In the genomic region with DNA sequence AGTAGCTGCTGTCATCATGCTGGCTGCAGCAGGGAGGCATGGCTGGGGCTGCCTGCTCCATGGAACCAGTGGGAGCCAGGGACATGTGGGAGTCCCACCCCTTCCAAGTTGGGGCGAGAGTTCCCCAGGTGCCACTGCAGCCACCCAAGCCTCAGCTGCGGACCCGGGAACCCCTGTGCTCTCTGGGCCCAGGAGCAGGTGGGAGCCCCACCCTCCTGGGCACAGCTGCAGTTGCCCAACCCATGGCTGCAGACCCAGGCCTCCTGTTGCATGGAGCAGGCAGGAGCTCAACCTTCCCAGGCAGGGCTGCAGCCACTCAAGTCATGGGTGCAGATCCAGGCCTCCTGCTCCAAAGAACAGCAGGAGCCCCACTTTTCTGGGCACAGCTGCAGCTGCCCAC, we compare ENCODE assay signal across 36 cellular contexts.
"Had no signal": no experiment of that assay in that cellular context is flagged by ENCODE, and none has a peak within 500 bp of the region (broad histone marks: within the 10 kb centered on the region; RNA-seq: fewer than 3 reads in every experiment).

No MANE protein-coding gene starts in this region.

- H3K9me3 ChIP-seq: adrenal gland, body of pancreas had no signal

- H3K4me1 ChIP-seq: adrenal gland, body of pancreas, breast epithelium had no signal

- H3K36me3 Mint-ChIP-seq: activated CD4-positive, alpha-beta memory T cell treated with anti-CD3 and anti-CD28 coated beads for 36 hours; activated naive CD8-positive, alpha-beta T cell treated with anti-CD3 and anti-CD28 coated beads for 36 hours had no signal

- H3K4me3 ChIP-seq: adrenal gland, body of pancreas, breast epithelium had no signal

- H3K27ac Mint-ChIP-seq: activated B cell treated with CpG ODN at 0.5 μM for 24 hours; activated CD4-positive, alpha-beta memory T cell treated with anti-CD3 and anti-CD28 coated beads for 36 hours; activated CD4-positive, alpha-beta T cell treated with anti-CD3 and anti-CD28 coated beads, Interleukin-2, amount 10 ng/mL, durations not matched to agents 24 days and 14 days; activated CD8-positive, alpha-beta T cell treated with anti-CD3 and anti-CD28 coated beads for 36 hours; activated naive CD4-positive, alpha-beta T cell treated with anti-CD3 and anti-CD28 coated beads for 36 hours; activated naive CD4-positive, alpha-beta T cell treated with anti-CD3 and anti-CD28 coated beads, Interleukin-2, amount 50 U/mL, for 72 hours; activated naive CD8-positive, alpha-beta T cell treated with anti-CD3 and anti-CD28 coated beads for 36 hours; activated T-cell treated with anti-CD3 and anti-CD28 coated beads, Interleukin-2, amount 50 U/mL, for 72 hours; activated T-helper 1 cell treated with anti-CD3 and anti-CD28 coated beads, Interleukin-12 subunit alpha, Interleukin-12 subunit beta, Interleukin-2, Interleukin-4 antibody, amounts not matched to agents 30 ng/mL and 10 ng/mL and 1 ng/mL, durations not matched to agents 14 hours and 24 hours and 36 hours; activated T-helper 17 cell treated with anti-CD3 and anti-CD28 coated beads, Interleukin-2, amount 50 U/mL, for 72 hours; T-helper 1 cell treated with Interleukin-12 subunit alpha and Interleukin-12 subunit beta and Interleukin-4 antibody, amounts not matched to agents 30 μg/mL and 1 μg/mL, for 36 hours; T-helper 2 cell treated with Interferon-gamma antibody and Interleukin-4, amounts not matched to agents 5 μg/mL and 100 μg/mL, for 36 hours had no signal

- DNase-seq: activated B cell treated with CpG ODN at 0.5 μM for 24 hours; activated CD4-positive, alpha-beta memory T cell treated with anti-CD3 and anti-CD28 coated beads for 36 hours; activated CD4-positive, alpha-beta T cell treated with anti-CD3 and anti-CD28 coated beads for 4 hours; activated CD4-positive, alpha-beta T cell treated with anti-CD3 and anti-CD28 coated beads, Interleukin-2, amount 10 ng/mL, durations not matched to agents 24 days and 14 days; activated CD4-positive, alpha-beta T cell treated with anti-CD3 and anti-CD28 coated beads, Interleukin-2, amount 50 U/mL, for 1 hour; activated CD4-positive, alpha-beta T cell treated with anti-CD3 and anti-CD28 coated beads, Interleukin-2, amount 50 U/mL, for 4 hours; activated CD4-positive, CD25-positive, alpha-beta regulatory T cell treated with anti-CD3 and anti-CD28 coated beads, Interleukin-2, amount 50 U/mL, for 72 hours; activated CD8-positive, alpha-beta memory T cell treated with anti-CD3 and anti-CD28 coated beads, Interleukin-2, amount 50 U/mL, for 4 hours; activated CD8-positive, alpha-beta T cell treated with anti-CD3 and anti-CD28 coated beads for 36 hours; activated effector memory CD4-positive, alpha-beta T cell treated with anti-CD3 and anti-CD28 coated beads, Interleukin-2, amount 50 U/mL, for 16 hours; activated gamma-delta T cell treated with Interleukin-2 at 50 U/mL for 16 hours; activated naive CD4-positive, alpha-beta T cell; activated naive CD4-positive, alpha-beta T cell treated with anti-CD3 and anti-CD28 coated beads for 36 hours; activated naive CD4-positive, alpha-beta T cell treated with anti-CD3 and anti-CD28 coated beads, Interleukin-2, amount 50 U/mL, for 16 hours; activated naive CD8-positive, alpha-beta T cell treated with anti-CD3 and anti-CD28 coated beads for 36 hours; activated T-cell treated with anti-CD3 and anti-CD28 coated beads for 4 hours; activated T-cell treated with anti-CD3 and anti-CD28 coated beads, Interleukin-2, amount 50 U/mL, for 1 hour; activated T-cell treated with anti-CD3 and anti-CD28 coated beads, Interleukin-2, amount 50 U/mL, for 4 hours; activated T-cell treated with anti-CD3 and anti-CD28 coated beads, Interleukin-2, amount 50 U/mL, for 72 hours; adrenal gland; amniotic stem cell; aorta; body of pancreas; brain microvascular endothelial cell; central memory CD4-positive, alpha-beta T cell; SW 1271; T-helper 1 cell; T-helper 2 cell; T-helper 9 cell had no signal

- H3K27me3 ChIP-seq: adrenal gland, body of pancreas, brain microvascular endothelial cell, breast epithelium had no signal

- H3K36me3 ChIP-seq: adrenal gland, brain microvascular endothelial cell, breast epithelium had no signal

- H3K4me1 Mint-ChIP-seq: activated B cell treated with CpG ODN at 0.5 μM for 24 hours; activated CD4-positive, alpha-beta T cell treated with anti-CD3 and anti-CD28 coated beads, Interleukin-2, amount 10 ng/mL, durations not matched to agents 24 days and 14 days; activated naive CD8-positive, alpha-beta T cell treated with anti-CD3 and anti-CD28 coated beads for 36 hours; activated T-helper 17 cell treated with anti-CD3 and anti-CD28 coated beads, Interleukin-2, amount 50 U/mL, for 72 hours had no signal

- H3K27ac ChIP-seq: adrenal gland, body of pancreas, brain microvascular endothelial cell, breast epithelium, VCaP had no signal

- H3K27me3 Mint-ChIP-seq: activated B cell treated with CpG ODN at 0.5 μM for 24 hours; activated CD4-positive, alpha-beta memory T cell treated with anti-CD3 and anti-CD28 coated beads for 36 hours; activated CD4-positive, alpha-beta T cell treated with anti-CD3 and anti-CD28 coated beads, Interleukin-2, amount 10 ng/mL, durations not matched to agents 24 days and 14 days; activated CD8-positive, alpha-beta T cell treated with anti-CD3 and anti-CD28 coated beads for 36 hours; activated naive CD8-positive, alpha-beta T cell treated with anti-CD3 and anti-CD28 coated beads for 36 hours had no signal

- ATAC-seq: activated CD8-positive, alpha-beta T cell treated with anti-CD3 and anti-CD28 coated beads for 36 hours; activated naive CD4-positive, alpha-beta T cell treated with anti-CD3 and anti-CD28 coated beads, Interleukin-2, amount 50 U/mL, for 72 hours; activated T-cell treated with anti-CD3 and anti-CD28 coated beads, Interleukin-2, amount 50 U/mL, for 4 hours; activated T-cell treated with anti-CD3 and anti-CD28 coated beads, Interleukin-2, amount 50 U/mL, for 72 hours; activated T-helper 17 cell treated with anti-CD3 and anti-CD28 coated beads, Interleukin-2, amount 50 U/mL, for 72 hours; body of pancreas had no signal

- H3K4me3 Mint-ChIP-seq: activated B cell treated with CpG ODN at 0.5 μM for 24 hours; activated CD4-positive, alpha-beta memory T cell treated with anti-CD3 and anti-CD28 coated beads for 36 hours; activated CD4-positive, alpha-beta T cell treated with anti-CD3 and anti-CD28 coated beads, Interleukin-2, amount 10 ng/mL, durations not matched to agents 24 days and 14 days; activated CD8-positive, alpha-beta T cell treated with anti-CD3 and anti-CD28 coated beads for 36 hours; activated naive CD4-positive, alpha-beta T cell treated with anti-CD3 and anti-CD28 coated beads for 36 hours; activated naive CD8-positive, alpha-beta T cell treated with anti-CD3 and anti-CD28 coated beads for 36 hours; activated T-cell treated with anti-CD3 and anti-CD28 coated beads, Interleukin-2, amount 50 U/mL, for 4 hours; activated T-cell treated with anti-CD3 and anti-CD28 coated beads, Interleukin-2, amount 50 U/mL, for 72 hours; activated T-helper 1 cell treated with anti-CD3 and anti-CD28 coated beads, Interleukin-12 subunit alpha, Interleukin-12 subunit beta, Interleukin-2, Interleukin-4 antibody, amounts not matched to agents 30 ng/mL and 10 ng/mL and 1 ng/mL, durations not matched to agents 14 hours and 24 hours and 36 hours; activated T-helper 17 cell treated with anti-CD3 and anti-CD28 coated beads, Interleukin-2, amount 50 U/mL, for 72 hours; T-helper 1 cell treated with Interleukin-12 subunit alpha and Interleukin-12 subunit beta and Interleukin-4 antibody, amounts not matched to agents 30 μg/mL and 1 μg/mL, for 36 hours; T-helper 2 cell treated with Interferon-gamma antibody and Interleukin-4, amounts not matched to agents 5 μg/mL and 100 μg/mL, for 36 hours had no signal

- H3K9me3 Mint-ChIP-seq: activated B cell treated with CpG ODN at 0.5 μM for 24 hours; activated CD8-positive, alpha-beta T cell treated with anti-CD3 and anti-CD28 coated beads for 36 hours had no signal
